ENCODE assay signal across 16 cellular contexts in the genomic region with DNA sequence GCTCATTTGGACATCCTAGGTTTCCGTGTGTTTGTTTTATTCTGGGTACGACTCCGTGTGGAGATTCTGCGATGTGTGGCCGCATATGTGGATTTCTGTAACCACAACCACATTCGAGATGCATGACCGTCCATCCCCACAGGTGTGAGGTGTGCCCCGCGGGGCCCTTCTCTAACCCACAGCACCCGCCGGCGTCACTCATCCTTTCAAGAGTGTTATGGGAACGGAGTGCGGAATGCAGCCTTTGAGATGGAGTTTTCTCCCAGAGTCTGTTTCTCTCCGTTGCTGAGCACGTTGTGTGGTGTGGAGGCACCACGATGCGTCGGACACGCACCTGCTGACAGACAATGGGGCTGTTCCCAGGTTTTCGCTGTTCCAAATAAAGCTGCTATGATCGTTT. TPM values are rescaled to one million over a fixed set of nuclear protein-coding genes. Genes with fewer than 3 reads are reported as not detected.
"Had no signal": no experiment of that assay in that cellular context is flagged by ENCODE, and none has a peak within 500 bp of the region (broad histone marks: within the 10 kb centered on the region; RNA-seq: fewer than 3 reads in every experiment).

No MANE protein-coding gene starts in this region.

- H3K27ac ChIP-seq: foreskin keratinocyte, lower lobe of right lung had no signal

- H3K9me3 ChIP-seq: lower lobe of right lung had no signal

- FAIRE-seq: colon, endothelial cell of umbilical vein, small intestine, TTC549 had no signal

- ATAC-seq: foreskin keratinocyte; lower lobe of right lung; SK-N-SH treated with all-trans-retinoic acid at 6 μM for 48 hours; stimulated activated effector memory CD8-positive, alpha-beta T cell treated with anti-CD3 and anti-CD28 coated beads, Interleukin-12 subunit alpha, Interleukin-12 subunit beta, amount 100 ng/mL, for 72 hours had no signal

- H3K36me3 ChIP-seq: lower lobe of right lung had no signal

- DNase-seq: activated B cell treated with CpG ODN at 0.5 μM for 24 hours; activated CD4-positive, alpha-beta T cell treated with anti-CD3 and anti-CD28 coated beads, Interleukin-2, amount 50 U/mL, for 1 hour; activated T-cell treated with anti-CD3 and anti-CD28 coated beads, Interleukin-2, amount 50 U/mL, for 1 hour; anterior cingulate cortex; foreskin keratinocyte; lower lobe of right lung; naive B cell; nucleus accumbens; small intestine; T-helper 2 cell had no signal

- H3K4me3 ChIP-seq: lower lobe of right lung had no signal

RNA-seq across cellular contexts. Expression of a gene that starts 40.0 kb away (rescaled TPM):
- total RNA-seq: bronchial epithelial cell, foreskin keratinocyte had no signal
